ENCODE assay signal across 11 cellular contexts in genomic region chr20:48051810-48052491, GRCh38.
A peak's percentile ranks its signal among the peaks of the same experiment; 100 is the strongest.
DNase-seq lines count a peak whose midpoint lies in the region; ATAC-seq and TF ChIP-seq lines count a peak whose summit lies in the region.
"Had no signal": no experiment of that assay in that cellular context is flagged by ENCODE, and none has a peak within 500 bp of the region (broad histone marks: within the 10 kb centered on the region; RNA-seq: fewer than 3 reads in every experiment).

No MANE protein-coding gene starts in this region.

- peaks cover 21% of the 10 kb centered on the region for H3K27me3 ChIP-seq in foreskin keratinocyte
- no peaks in the 10 kb centered on the region for H3K27me3 ChIP-seq in endodermal cell (ENCODE audit: control insufficient read depth, insufficient read depth, low read length, poor library complexity, severe bottlenecking)

- no peak overlapping the region for H3K27ac Mint-ChIP-seq in endodermal cell

- H3K9me3 ChIP-seq in endodermal cell (ENCODE audit: control insufficient read depth, low read length): peaks cover 13% of the 10 kb centered on the region

- H3K27ac ChIP-seq in foreskin keratinocyte: peak overlapping the region; percentile 30
- no peak overlapping the region for H3K27ac ChIP-seq in endodermal cell (ENCODE audit: low read depth, low read length)
- H3K27ac ChIP-seq: parathyroid adenoma had no signal

- no peak overlapping the region for H3K9ac ChIP-seq in endodermal cell (ENCODE audit: extremely low read depth, low read length, poor library complexity, severe bottlenecking)
- H3K9ac ChIP-seq: parathyroid adenoma had no signal

- peaks cover 8% of the 10 kb centered on the region for H3K4me1 ChIP-seq in foreskin keratinocyte
- H3K4me1 ChIP-seq in endodermal cell (ENCODE audit: control insufficient read depth, insufficient read depth, low read length): no peaks in the 10 kb centered on the region
- H3K4me1 ChIP-seq: parathyroid adenoma had no signal

- TF ChIP-seq CTCF in foreskin keratinocyte (conservative IDR thresholded peaks at IDR 0.05) (no peak), endodermal cell (conservative IDR thresholded peaks at IDR 0.05) (no peak), GM10248 (IDR thresholded peaks at IDR 0.05; ENCODE audit: control extremely low read depth, extremely low read depth, low read depth, missing control alignments) (no peak)

- peaks cover 12% of the 10 kb centered on the region for H3K36me3 Mint-ChIP-seq in endodermal cell (ENCODE audit: low read depth)

- no peak overlapping the region for H3K4me3 ChIP-seq in endodermal cell (ENCODE audit: low read length)

- CTCF ChIA-PET in GM10248 (lab: Yijun Ruan, JAX): no interaction called here

- ATAC-seq in SK-N-SH treated with all-trans-retinoic acid at 6 μM for 48 hours (peak; percentile 83), foreskin keratinocyte (peak; percentile 87)

- no peaks in the 10 kb centered on the region for H3K27me3 Mint-ChIP-seq in endodermal cell (ENCODE audit: insufficient read depth)

- H3K36me3 ChIP-seq in endodermal cell (ENCODE audit: control insufficient read depth, insufficient read depth, low read length): no peaks in the 10 kb centered on the region

- no peak overlapping the region for H3K4me3 Mint-ChIP-seq in endodermal cell

- peaks cover 25% of the 10 kb centered on the region for H3K9me3 Mint-ChIP-seq in endodermal cell

- no peaks in the 10 kb centered on the region for H3K4me1 Mint-ChIP-seq in endodermal cell

- 58% methylated on average over 3 of the region's 3 CpGs; no CpG with 5 or more reads in 1 of the 2 experiments for WGBS in endodermal cell (ENCODE audit: insufficient coverage in 1 of 2, insufficient read length in 1 of 2), 2 experiments

- peak; percentile 41 for DNase-seq in AG08395 (ENCODE audit: low spot score)
- DNase-seq in HPDE6-E6E7 (ENCODE audit: extremely low spot score): peak; percentile 94
- peak; percentile 71 to 89 for DNase-seq in foreskin keratinocyte
- no peak for DNase-seq in MV-4-11 (lab: John Stamatoyannopoulos, UW)
- DNase-seq in activated CD4-positive, alpha-beta T cell treated with anti-CD3 and anti-CD28 coated beads, Interleukin-2, amount 50 U/mL, for 4 hours: no peak
- no peak for DNase-seq in endodermal cell
- DNase-seq in GM10248 (ENCODE audit: extremely low spot score): no peak
- DNase-seq: activated CD8-positive, alpha-beta memory T cell treated with anti-CD3 and anti-CD28 coated beads, Interleukin-2, amount 50 U/mL, for 48 hours; NCI-H187 had no signal

- POLR2A ChIA-PET in GM10248 (lab: Yijun Ruan, JAX): no interaction called here

TF ChIP-seq in SK-N-SH treated with all-trans-retinoic acid at 6 μM for 48 hours, 23 proteins besides CTCF, POLR2A, EP300 and RAD21:
- peak; percentile 79 for TF ChIP-seq ISL1 (CRISPR knock-in tag; IDR thresholded peaks at IDR 0.05)
- no peak for TF ChIP-seq ESRRG (CRISPR knock-in tag; IDR thresholded peaks at IDR 0.05)
- TF ChIP-seq, protein P1, sequence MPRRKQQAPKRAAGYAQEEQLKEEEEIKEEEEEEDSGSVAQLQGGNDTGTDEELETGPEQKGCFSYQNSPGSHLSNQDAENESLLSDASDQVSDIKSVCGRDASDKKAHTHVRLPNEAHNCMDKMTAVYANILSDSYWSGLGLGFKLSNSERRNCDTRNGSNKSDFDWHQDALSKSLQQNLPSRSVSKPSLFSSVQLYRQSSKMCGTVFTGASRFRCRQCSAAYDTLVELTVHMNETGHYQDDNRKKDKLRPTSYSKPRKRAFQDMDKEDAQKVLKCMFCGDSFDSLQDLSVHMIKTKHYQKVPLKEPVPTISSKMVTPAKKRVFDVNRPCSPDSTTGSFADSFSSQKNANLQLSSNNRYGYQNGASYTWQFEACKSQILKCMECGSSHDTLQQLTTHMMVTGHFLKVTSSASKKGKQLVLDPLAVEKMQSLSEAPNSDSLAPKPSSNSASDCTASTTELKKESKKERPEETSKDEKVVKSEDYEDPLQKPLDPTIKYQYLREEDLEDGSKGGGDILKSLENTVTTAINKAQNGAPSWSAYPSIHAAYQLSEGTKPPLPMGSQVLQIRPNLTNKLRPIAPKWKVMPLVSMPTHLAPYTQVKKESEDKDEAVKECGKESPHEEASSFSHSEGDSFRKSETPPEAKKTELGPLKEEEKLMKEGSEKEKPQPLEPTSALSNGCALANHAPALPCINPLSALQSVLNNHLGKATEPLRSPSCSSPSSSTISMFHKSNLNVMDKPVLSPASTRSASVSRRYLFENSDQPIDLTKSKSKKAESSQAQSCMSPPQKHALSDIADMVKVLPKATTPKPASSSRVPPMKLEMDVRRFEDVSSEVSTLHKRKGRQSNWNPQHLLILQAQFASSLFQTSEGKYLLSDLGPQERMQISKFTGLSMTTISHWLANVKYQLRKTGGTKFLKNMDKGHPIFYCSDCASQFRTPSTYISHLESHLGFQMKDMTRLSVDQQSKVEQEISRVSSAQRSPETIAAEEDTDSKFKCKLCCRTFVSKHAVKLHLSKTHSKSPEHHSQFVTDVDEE (CRISPR knock-in tag; IDR thresholded peaks at IDR 0.05): 0 out of 2 replicates have a peak, but pooled peaks have one; percentile 16
- no peak for TF ChIP-seq POU6F1 (CRISPR knock-in tag; IDR thresholded peaks at IDR 0.05; ENCODE audit: borderline replicate concordance, low read depth)

Comparison
In these comparisons a context has a peak if more than half of its experiments do, and no peak if none do; other contexts are left out.
1. DNase-seq: peak in AG08395 (single experiment), HPDE6-E6E7 (single experiment) and foreskin keratinocyte (2 of 2); none in MV-4-11 (single experiment), activated CD4-positive, alpha-beta T cell treated with anti-CD3 and anti-CD28 coated beads, Interleukin-2, amount 50 U/mL, for 4 hours (0 of 2), endodermal cell (single experiment) and GM10248 (single experiment).